ENCODE assay signal across 16 cellular contexts in the genomic region with DNA sequence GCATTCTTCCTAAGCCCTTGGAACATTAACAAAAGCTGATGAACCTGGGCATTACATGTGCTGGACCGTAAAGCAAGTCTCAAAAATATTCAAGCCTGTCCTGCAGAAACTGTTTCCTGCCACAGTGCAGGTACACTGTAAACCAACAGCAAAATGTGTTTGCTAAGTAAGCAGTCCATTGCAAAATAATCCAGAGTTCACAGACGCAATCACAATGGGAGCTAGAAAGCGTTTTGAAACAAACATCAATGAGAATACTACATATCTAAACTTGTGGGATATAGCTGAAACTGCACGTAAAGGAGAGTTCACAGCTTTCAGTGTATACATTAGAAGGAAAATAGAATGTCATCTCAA.
"Had no signal": no experiment of that assay in that cellular context is flagged by ENCODE, and none has a peak within 500 bp of the region (broad histone marks: within the 10 kb centered on the region; RNA-seq: fewer than 3 reads in every experiment).

No MANE protein-coding gene starts in this region.

- H3K27ac Mint-ChIP-seq: type B pancreatic cell had no signal

- H3K27me3 ChIP-seq: colonic mucosa, gastroesophageal sphincter, sigmoid colon, suprapubic skin had no signal

- H3K4me1 ChIP-seq: colonic mucosa, gastroesophageal sphincter, psoas muscle, sigmoid colon, suprapubic skin had no signal

- H3K27me3 Mint-ChIP-seq: activated CD4-positive, alpha-beta memory T cell treated with anti-CD3 and anti-CD28 coated beads for 36 hours; naive thymus-derived CD8-positive, alpha-beta T cell; type B pancreatic cell had no signal

- ATAC-seq: gastroesophageal sphincter; lower lobe of right lung; mucosa of descending colon; naive thymus-derived CD8-positive, alpha-beta T cell had no signal

- H3K4me3 ChIP-seq: colonic mucosa, gastroesophageal sphincter, lower lobe of right lung, mucosa of descending colon, psoas muscle, sigmoid colon, suprapubic skin had no signal

- DNase-seq: activated CD4-positive, alpha-beta memory T cell treated with anti-CD3 and anti-CD28 coated beads for 36 hours; activated naive CD4-positive, alpha-beta T cell treated with Interleukin-2 at 50 U/mL for 16 hours; activated T-cell treated with anti-CD3 and anti-CD28 coated beads, Interleukin-2, amount 50 U/mL, for 48 hours; caudate nucleus; colonic mucosa; effector CD4-positive, alpha-beta T cell; lower lobe of right lung; mucosa of descending colon; naive thymus-derived CD8-positive, alpha-beta T cell; psoas muscle; sigmoid colon; stimulated activated naive CD4-positive, alpha-beta T cell treated with Interleukin-2 at 50 U/mL for 16 hours had no signal

- H3K27ac ChIP-seq: colonic mucosa, gastroesophageal sphincter, lower lobe of right lung, psoas muscle, sigmoid colon, suprapubic skin had no signal

- H3K4me3 Mint-ChIP-seq: activated CD4-positive, alpha-beta memory T cell treated with anti-CD3 and anti-CD28 coated beads for 36 hours; naive thymus-derived CD8-positive, alpha-beta T cell; type B pancreatic cell had no signal

- H3K36me3 ChIP-seq: colonic mucosa, gastroesophageal sphincter, lower lobe of right lung, sigmoid colon, suprapubic skin had no signal

- H3K9me3 ChIP-seq: colonic mucosa, gastroesophageal sphincter, lower lobe of right lung, mucosa of descending colon, psoas muscle, sigmoid colon, suprapubic skin had no signal

- FAIRE-seq: TTC549 had no signal
